In genomic region chr9:135805422-135806022, GRCh38 we compare ENCODE assay signal across 23 cellular contexts.
DNase-seq lines count a peak whose midpoint lies in the region; ATAC-seq and TF ChIP-seq lines count a peak whose summit lies in the region.
"Had no signal": no experiment of that assay in that cellular context is flagged by ENCODE, and none has a peak within 500 bp of the region (broad histone marks: within the 10 kb centered on the region; RNA-seq: fewer than 3 reads in every experiment).

No MANE protein-coding gene starts in this region.

- H3K4me1 Mint-ChIP-seq in endodermal cell = no peaks in the 10 kb centered on the region
- no peaks in the 10 kb centered on the region for H3K4me1 Mint-ChIP-seq in neural crest cell

- H3K4me3 ChIP-seq in BLaER1 = no peak overlapping the region
- H3K4me3 ChIP-seq in endodermal cell (ENCODE audit: low read length) = no peak overlapping the region
- no peak overlapping the region for H3K4me3 ChIP-seq in body of pancreas
- H3K4me3 ChIP-seq: lung had no signal

- ATAC-seq in body of pancreas (no peak), GM21576 (IDR thresholded peaks at IDR 0.05; ENCODE audit: unreplicated experiment) (no peak), HG03457 (IDR thresholded peaks at IDR 0.05; ENCODE audit: unreplicated experiment) (no peak)
- ATAC-seq: activated naive CD8-positive, alpha-beta T cell treated with anti-CD3 and anti-CD28 coated beads, Interleukin-2, amount 50 U/mL, for 24 hours had no signal

- H3K4me1 ChIP-seq in BLaER1 (peaks cover 39% of the 10 kb centered on the region), endodermal cell (ENCODE audit: control insufficient read depth, insufficient read depth, low read length) (no peaks in the 10 kb centered on the region), body of pancreas (no peaks in the 10 kb centered on the region)

- H3K27me3 ChIP-seq in BLaER1 = no peaks in the 10 kb centered on the region
- no peaks in the 10 kb centered on the region for H3K27me3 ChIP-seq in endodermal cell (ENCODE audit: control insufficient read depth, insufficient read depth, low read length, poor library complexity, severe bottlenecking)
- H3K27me3 ChIP-seq in body of pancreas = no peaks in the 10 kb centered on the region

- H4K20me1 ChIP-seq in BLaER1 = peaks cover 51% of the 10 kb centered on the region

- TF ChIP-seq POLR2A in body of pancreas (IDR thresholded peaks at IDR 0.05) = no peak

- no peak overlapping the region for H3K4me3 Mint-ChIP-seq in endodermal cell
- H3K4me3 Mint-ChIP-seq in neural crest cell = peak overlapping the region; percentile 31
- H3K4me3 Mint-ChIP-seq: activated naive CD8-positive, alpha-beta T cell treated with anti-CD3 and anti-CD28 coated beads, Interleukin-2, amount 50 U/mL, for 24 hours; CD8-positive, alpha-beta memory T cell; stimulated activated naive CD8-positive, alpha-beta T cell treated with anti-CD3 and anti-CD28 coated beads, Interleukin-15, Interleukin-2, amounts not matched to agents 100 ng/mL and 50 ng/mL, for 24 hours had no signal

- no peaks in the 10 kb centered on the region for H3K9me3 Mint-ChIP-seq in endodermal cell
- no peaks in the 10 kb centered on the region for H3K9me3 Mint-ChIP-seq in neural crest cell
- H3K9me3 Mint-ChIP-seq: activated naive CD8-positive, alpha-beta T cell treated with anti-CD3 and anti-CD28 coated beads, Interleukin-2, amount 50 U/mL, for 24 hours; CD8-positive, alpha-beta memory T cell; stimulated activated naive CD8-positive, alpha-beta T cell treated with anti-CD3 and anti-CD28 coated beads, Interleukin-15, Interleukin-2, amounts not matched to agents 100 ng/mL and 50 ng/mL, for 24 hours had no signal

- H3K9ac ChIP-seq in BLaER1 (no peak overlapping the region), endodermal cell (ENCODE audit: extremely low read depth, low read length, poor library complexity, severe bottlenecking) (no peak overlapping the region)

- peak overlapping the region; percentile 70 for H3K4me2 ChIP-seq in BLaER1

- H3K36me3 ChIP-seq in BLaER1 (peaks cover 26% of the 10 kb centered on the region), endodermal cell (ENCODE audit: control insufficient read depth, insufficient read depth, low read length) (peaks cover 23% of the 10 kb centered on the region), body of pancreas (replicated peaks in 1 of 2; ENCODE audit: insufficient read depth in 1 of 2, low read depth in 2 of 2) (peaks cover 0 to 2% of the 10 kb centered on the region in 2 donors)

- TF ChIP-seq CTCF in endodermal cell (conservative IDR thresholded peaks at IDR 0.05) = no peak
- no peak for TF ChIP-seq CTCF in neural crest cell (conservative IDR thresholded peaks at IDR 0.05)
- no peak for TF ChIP-seq CTCF in body of pancreas (IDR thresholded peaks at IDR 0.05)

- no peaks in the 10 kb centered on the region for H3K27me3 Mint-ChIP-seq in endodermal cell (ENCODE audit: insufficient read depth)
- peaks cover 2% of the 10 kb centered on the region for H3K27me3 Mint-ChIP-seq in neural crest cell (ENCODE audit: low read depth)
- H3K27me3 Mint-ChIP-seq: activated naive CD8-positive, alpha-beta T cell treated with anti-CD3 and anti-CD28 coated beads, Interleukin-2, amount 50 U/mL, for 24 hours; CD8-positive, alpha-beta memory T cell; stimulated activated naive CD8-positive, alpha-beta T cell treated with anti-CD3 and anti-CD28 coated beads, Interleukin-15, Interleukin-2, amounts not matched to agents 100 ng/mL and 50 ng/mL, for 24 hours had no signal

- WGBS in endodermal cell (ENCODE audit: insufficient coverage in 1 of 2, insufficient read length in 1 of 2), 2 experiments = 95 to 99% methylated on average over 15 to 22 of the region's 22 CpGs
- WGBS in body of pancreas, 2 donors = 87 to 88% methylated on average over 19 to 22 of the region's 22 CpGs

- peak; percentile 6 for DNase-seq in MV-4-11 (lab: John Stamatoyannopoulos, UW)
- DNase-seq in endodermal cell = no peak
- DNase-seq in neural crest cell (ENCODE audit: low read depth, low spot score) = no peak
- no peak for DNase-seq in body of pancreas
- no peak for DNase-seq in mesenteric fat pad (ENCODE audit: low spot score)
- DNase-seq: activated gamma-delta T cell; activated naive CD8-positive, alpha-beta T cell treated with anti-CD3 and anti-CD28 coated beads, Interleukin-2, amount 50 U/mL, for 24 hours; activated T-cell treated with anti-CD3 and anti-CD28 coated beads, Interleukin-2, amount 50 U/mL, for 1 hour; CD8-positive, alpha-beta memory T cell; cerebellar nuclear complex; DMS153; Kasumi-1; NCI-H146; NCI-H2107; NCI-H446; T-helper 2 cell had no signal

- H3K9me3 ChIP-seq in BLaER1 (no peaks in the 10 kb centered on the region), endodermal cell (ENCODE audit: control insufficient read depth, low read length) (no peaks in the 10 kb centered on the region), body of pancreas (no peaks in the 10 kb centered on the region)

- H3K36me3 Mint-ChIP-seq in endodermal cell (ENCODE audit: low read depth) (peaks cover 8% of the 10 kb centered on the region), neural crest cell (ENCODE audit: low read depth) (peaks cover 4% of the 10 kb centered on the region)

- intact Hi-C loops in body of pancreas (cut with DNase I) = no loop called here

- no peak overlapping the region for H3K27ac ChIP-seq in BLaER1
- no peak overlapping the region for H3K27ac ChIP-seq in endodermal cell (ENCODE audit: low read depth, low read length)
- no peak overlapping the region for H3K27ac ChIP-seq in body of pancreas
- H3K27ac ChIP-seq: epithelial cell of prostate, HL-60 had no signal

- peak overlapping the region; percentile 58 for H3K27ac Mint-ChIP-seq in endodermal cell
- H3K27ac Mint-ChIP-seq in neural crest cell (ENCODE audit: unreplicated experiment) = no peak overlapping the region
- H3K27ac Mint-ChIP-seq: activated naive CD8-positive, alpha-beta T cell treated with anti-CD3 and anti-CD28 coated beads, Interleukin-2, amount 50 U/mL, for 24 hours; CD8-positive, alpha-beta memory T cell; stimulated activated naive CD8-positive, alpha-beta T cell treated with anti-CD3 and anti-CD28 coated beads, Interleukin-15, Interleukin-2, amounts not matched to agents 100 ng/mL and 50 ng/mL, for 24 hours had no signal
